10 cellular contexts compared by ENCODE assay signal in genomic region chr1:150537732-150538684, GRCh38. TPM values are rescaled to one million over a fixed set of nuclear protein-coding genes. Genes with fewer than 3 reads are reported as not detected.
DNase-seq lines count a peak whose midpoint lies in the region; ATAC-seq, FAIRE-seq and TF ChIP-seq lines count a peak whose summit lies in the region.
"Had no signal": no experiment of that assay in that cellular context is flagged by ENCODE, and none has a peak within 500 bp of the region (broad histone marks: within the 10 kb centered on the region; RNA-seq: fewer than 3 reads in every experiment).

No MANE protein-coding gene starts in this region.

- H3K4me1 Mint-ChIP-seq in activated naive CD4-positive, alpha-beta T cell treated with anti-CD3 and anti-CD28 coated beads, Interleukin-2, amount 10 ng/mL, durations not matched to agents 7 days and 5 days: no peaks in the 10 kb centered on the region
- no peaks in the 10 kb centered on the region for H3K4me1 Mint-ChIP-seq in stimulated activated memory B cell treated with anti-CD40 and anti-IgM and Interleukin-4, amounts not matched to agents 10 μg/mL and 1 μg/mL and 100 μg/mL, for 72 hours

- H3K27me3 Mint-ChIP-seq in activated naive CD4-positive, alpha-beta T cell treated with anti-CD3 and anti-CD28 coated beads, Interleukin-2, amount 10 ng/mL, durations not matched to agents 7 days and 5 days: peaks cover 44% of the 10 kb centered on the region
- peaks cover 31% of the 10 kb centered on the region for H3K27me3 Mint-ChIP-seq in stimulated activated memory B cell treated with anti-CD40 and anti-IgM and Interleukin-4, amounts not matched to agents 10 μg/mL and 1 μg/mL and 100 μg/mL, for 72 hours

- H2AFZ ChIP-seq in GM23248 (peak overlapping the region; percentile 50), hepatocyte (no peak overlapping the region), smooth muscle cell (ENCODE audit: low read depth) (no peak overlapping the region)

- H3K27me3 ChIP-seq in GM23248 (replicated peaks; ENCODE audit: insufficient read depth) (no peaks in the 10 kb centered on the region), ascending aorta (no peaks in the 10 kb centered on the region), hepatocyte (no peaks in the 10 kb centered on the region), smooth muscle cell (ENCODE audit: low read depth) (no peaks in the 10 kb centered on the region)
- H3K27me3 ChIP-seq: adrenal gland had no signal

- no peak overlapping the region for H3K4me3 Mint-ChIP-seq in activated naive CD4-positive, alpha-beta T cell treated with anti-CD3 and anti-CD28 coated beads, Interleukin-2, amount 10 ng/mL, durations not matched to agents 7 days and 5 days
- no peak overlapping the region for H3K4me3 Mint-ChIP-seq in stimulated activated memory B cell treated with anti-CD40 and anti-IgM and Interleukin-4, amounts not matched to agents 10 μg/mL and 1 μg/mL and 100 μg/mL, for 72 hours

- H3K36me3 Mint-ChIP-seq in activated naive CD4-positive, alpha-beta T cell treated with anti-CD3 and anti-CD28 coated beads, Interleukin-2, amount 10 ng/mL, durations not matched to agents 7 days and 5 days: no peaks in the 10 kb centered on the region
- H3K36me3 Mint-ChIP-seq in stimulated activated memory B cell treated with anti-CD40 and anti-IgM and Interleukin-4, amounts not matched to agents 10 μg/mL and 1 μg/mL and 100 μg/mL, for 72 hours: no peaks in the 10 kb centered on the region

- H3K9ac ChIP-seq in GM23248 (peak overlapping the region; percentile 49), smooth muscle cell (ENCODE audit: low read depth) (no peak overlapping the region)

- CTCF ChIA-PET in activated naive CD4-positive, alpha-beta T cell treated with anti-CD3 and anti-CD28 coated beads, Interleukin-2, amount 10 ng/mL, durations not matched to agents 7 days and 5 days (lab: Charles Lee): interaction anchor here (0.9 kb wide), 1 partner anchor 22 kb away, joined by 3 read pairs; the partner anchor contains the start of gene FALEC

- in situ Hi-C loops in GM23248 (cut with MboI): no loop called here

- H3F3A ChIP-seq in GM23248 (ENCODE audit: insufficient read depth): peaks cover 32% of the 10 kb centered on the region
- H3F3A ChIP-seq in smooth muscle cell (ENCODE audit: low read depth): no peaks in the 10 kb centered on the region

- H3K4me2 ChIP-seq in GM23248 (ENCODE audit: unreplicated experiment): peak overlapping the region; percentile 18
- H3K4me2 ChIP-seq in hepatocyte: no peak overlapping the region
- no peak overlapping the region for H3K4me2 ChIP-seq in smooth muscle cell

- peak; percentile 87 for DNase-seq in GM23248
- peak in 1 of 2 donors; percentile 90 for DNase-seq in ascending aorta (ENCODE audit: low spot score in 2 of 2)
- DNase-seq in hepatocyte (ENCODE audit: low spot score): peak; percentile 30
- no peak for DNase-seq in smooth muscle cell (lab: John Stamatoyannopoulos, UW; ENCODE audit: unreplicated experiment)
- no peak for DNase-seq in GM19239 (ENCODE audit: insufficient read length, low spot score)
- DNase-seq in activated naive CD4-positive, alpha-beta T cell treated with anti-CD3 and anti-CD28 coated beads, Interleukin-2, amount 10 ng/mL, durations not matched to agents 7 days and 5 days: no peak
- DNase-seq in DMS79 (lab: John Stamatoyannopoulos, UW): no peak

- H3K4me1 ChIP-seq in GM23248 (ENCODE audit: insufficient read depth) (peaks cover 53% of the 10 kb centered on the region), ascending aorta (peaks cover 20 to 26% of the 10 kb centered on the region in 2 donors), hepatocyte (ENCODE audit: insufficient read depth) (peaks cover 2% of the 10 kb centered on the region), smooth muscle cell (ENCODE audit: low read depth) (no peaks in the 10 kb centered on the region)

- 51 to 53% methylated on average over 15 to 17 of the region's 17 CpGs for WGBS in GM23248 (ENCODE audit: low coverage in 1 of 2, low lambda C conversion rate in 2 of 2, missing lambda C conversion rate in 2 of 2), 2 experiments
- 77% methylated on average over 17 of the region's 17 CpGs for WGBS in hepatocyte (ENCODE audit: low lambda C conversion rate, missing lambda C conversion rate)
- 64% methylated on average over 12 of the region's 17 CpGs for WGBS in smooth muscle cell (ENCODE audit: low lambda C conversion rate)

- H3K4me3 ChIP-seq in GM23248 (no peak overlapping the region), ascending aorta (no peak overlapping the region), hepatocyte (no peak overlapping the region), smooth muscle cell (no peak overlapping the region)
- H3K4me3 ChIP-seq: adrenal gland had no signal

- FAIRE-seq in GM19239 (lab: Jason Lieb, UNC): no peak

- no peak overlapping the region for H3K27ac Mint-ChIP-seq in activated naive CD4-positive, alpha-beta T cell treated with anti-CD3 and anti-CD28 coated beads, Interleukin-2, amount 10 ng/mL, durations not matched to agents 7 days and 5 days
- H3K27ac Mint-ChIP-seq in stimulated activated memory B cell treated with anti-CD40 and anti-IgM and Interleukin-4, amounts not matched to agents 10 μg/mL and 1 μg/mL and 100 μg/mL, for 72 hours: no peak overlapping the region

- intact Hi-C loops in ascending aorta (cut with DNase I): loop anchor here (10.0 kb wide), 1 partner anchor 173 kb away; the partner anchor contains the start of gene RPRD2

- no peaks in the 10 kb centered on the region for H3K79me2 ChIP-seq in GM23248 (ENCODE audit: insufficient read depth)
- no peaks in the 10 kb centered on the region for H3K79me2 ChIP-seq in hepatocyte
- H3K79me2 ChIP-seq in smooth muscle cell (ENCODE audit: low read depth): no peaks in the 10 kb centered on the region

- no peaks in the 10 kb centered on the region for H3K9me2 ChIP-seq in GM23248 (ENCODE audit: insufficient read depth)
- H3K9me2 ChIP-seq in hepatocyte (replicated peaks; ENCODE audit: insufficient read depth): no peaks in the 10 kb centered on the region

- H3K9me3 ChIP-seq in GM23248 (ENCODE audit: low read depth): no peaks in the 10 kb centered on the region
- no peaks in the 10 kb centered on the region for H3K9me3 ChIP-seq in ascending aorta
- no peaks in the 10 kb centered on the region for H3K9me3 ChIP-seq in hepatocyte (ENCODE audit: low read depth)
- H3K9me3 ChIP-seq in smooth muscle cell (replicated peaks; ENCODE audit: low read depth): no peaks in the 10 kb centered on the region
- H3K9me3 ChIP-seq: adrenal gland had no signal

- no peaks in the 10 kb centered on the region for H3K9me3 Mint-ChIP-seq in activated naive CD4-positive, alpha-beta T cell treated with anti-CD3 and anti-CD28 coated beads, Interleukin-2, amount 10 ng/mL, durations not matched to agents 7 days and 5 days
- H3K9me3 Mint-ChIP-seq in stimulated activated memory B cell treated with anti-CD40 and anti-IgM and Interleukin-4, amounts not matched to agents 10 μg/mL and 1 μg/mL and 100 μg/mL, for 72 hours: no peaks in the 10 kb centered on the region

- H4K20me1 ChIP-seq in GM23248 (ENCODE audit: insufficient read depth): no peaks in the 10 kb centered on the region
- no peaks in the 10 kb centered on the region for H4K20me1 ChIP-seq in hepatocyte (ENCODE audit: insufficient read depth, poor library complexity, severe bottlenecking)
- no peaks in the 10 kb centered on the region for H4K20me1 ChIP-seq in smooth muscle cell (ENCODE audit: low read depth)

- TF ChIP-seq CTCF in ascending aorta (IDR thresholded peaks at IDR 0.05) (no peak), hepatocyte (IDR thresholded peaks at IDR 0.05; ENCODE audit: poor library complexity) (no peak), smooth muscle cell (IDR thresholded peaks at IDR 0.05; ENCODE audit: borderline replicate concordance, insufficient read depth, poor library complexity, severe bottlenecking) (no peak)

- H3K36me3 ChIP-seq in GM23248 (ENCODE audit: low read depth) (no peaks in the 10 kb centered on the region), ascending aorta (no peaks in the 10 kb centered on the region), hepatocyte (replicated peaks; ENCODE audit: insufficient read depth, low read depth) (no peaks in the 10 kb centered on the region), smooth muscle cell (ENCODE audit: low read depth) (no peaks in the 10 kb centered on the region)
- H3K36me3 ChIP-seq: adrenal gland had no signal

- H3K27ac ChIP-seq in GM23248 (peak overlapping the region; percentile 74), ascending aorta (peak overlapping the region; percentile 86 to 92), hepatocyte (no peak overlapping the region), smooth muscle cell (ENCODE audit: low read depth) (peak overlapping the region; percentile 46)
- H3K27ac ChIP-seq: adrenal gland had no signal

- ATAC-seq in stimulated activated memory B cell treated with anti-CD40 and anti-IgM and Interleukin-4, amounts not matched to agents 10 μg/mL and 1 μg/mL and 100 μg/mL, for 72 hours: no peak
- ATAC-seq: left colon had no signal

RNA-seq across cellular contexts. Expression of gene ADAMTSL4, which starts 11.2 kb away (rescaled TPM):
- total RNA-seq in GM23248 (2014; rRNA removed; shearing (Covaris generic)): 27.6 and 27.9 TPM in 2 replicates
- 45.4 TPM in 2 replicates for polyA plus RNA-seq in GM23248 (2016; fragmentation: Nextera tagmentation; extraction: Ambion mirVana)
- total RNA-seq in ascending aorta: 85.3 TPM
- 3.7 and 8.1 TPM in 2 replicates for total RNA-seq in hepatocyte
- polyA plus RNA-seq in hepatocyte: 19.7 and 28.0 TPM in 2 replicates
- total RNA-seq in smooth muscle cell: 2.4 and 6.4 TPM in 2 replicates
- polyA plus RNA-seq in smooth muscle cell: 8.4 and 20.8 TPM in 2 replicates

RNA-seq across cellular contexts. Expression of gene FALEC, which starts 22.5 kb away (rescaled TPM):
- not detected in 2 replicates for total RNA-seq in GM23248 (2014; rRNA removed; shearing (Covaris generic))
- polyA plus RNA-seq in GM23248 (2016; fragmentation: Nextera tagmentation; extraction: Ambion mirVana) (0.49 and 0.71 TPM in 2 replicates), hepatocyte (0.39 TPM in 1 of 2 replicates, not detected in the other), smooth muscle cell (0.62 and 1.2 TPM in 2 replicates)
- total RNA-seq in ascending aorta (not detected), hepatocyte (not detected in 2 replicates), smooth muscle cell (not detected in 2 replicates)
- total RNA-seq: left colon had no signal

RNA-seq across cellular contexts. Expression of gene ECM1, which starts 30.1 kb away (rescaled TPM):
- total RNA-seq in GM23248 (2014; rRNA removed; shearing (Covaris generic)): 133 and 160 TPM in 2 replicates
- 282 and 291 TPM in 2 replicates for polyA plus RNA-seq in GM23248 (2016; fragmentation: Nextera tagmentation; extraction: Ambion mirVana)
- 55.8 TPM for total RNA-seq in ascending aorta
- total RNA-seq in hepatocyte: 1.0 and 3.0 TPM in 2 replicates
- polyA plus RNA-seq in hepatocyte: 7.1 and 8.8 TPM in 2 replicates
- 14.6 and 19.0 TPM in 2 replicates for total RNA-seq in smooth muscle cell
- 32.0 and 36.1 TPM in 2 replicates for polyA plus RNA-seq in smooth muscle cell

RNA-seq across cellular contexts. Expression of gene MCL1, which starts 41.4 kb away (rescaled TPM):
- total RNA-seq in GM23248 (2014; rRNA removed; shearing (Covaris generic)): 307 and 310 TPM in 2 replicates
- polyA plus RNA-seq in GM23248 (2016; fragmentation: Nextera tagmentation; extraction: Ambion mirVana) (79.0 and 84.7 TPM in 2 replicates), hepatocyte (150 and 181 TPM in 2 replicates), smooth muscle cell (224 and 247 TPM in 2 replicates)
- total RNA-seq in ascending aorta (394 TPM), hepatocyte (302 and 388 TPM in 2 replicates), smooth muscle cell (519 and 630 TPM in 2 replicates)

RNA-seq across cellular contexts. Expression of gene TARS2, which starts 50.8 kb away (rescaled TPM):
- total RNA-seq in GM23248 (2014; rRNA removed; shearing (Covaris generic)): 6.7 and 14.4 TPM in 2 replicates
- polyA plus RNA-seq in GM23248 (2016; fragmentation: Nextera tagmentation; extraction: Ambion mirVana) (14.0 and 14.4 TPM in 2 replicates), hepatocyte (18.2 and 19.2 TPM in 2 replicates), smooth muscle cell (20.9 and 23.1 TPM in 2 replicates)
- total RNA-seq in ascending aorta (10.9 TPM), hepatocyte (9.1 and 10.1 TPM in 2 replicates), smooth muscle cell (8.6 and 10.2 TPM in 2 replicates)

Comparison
In these comparisons a context has a peak if more than half of its experiments do, and no peak if none do; other contexts are left out.
1. DNase-seq: peak in GM23248 (single experiment) and hepatocyte (single experiment); none in smooth muscle cell (single experiment), GM19239 (single experiment), activated naive CD4-positive, alpha-beta T cell treated with anti-CD3 and anti-CD28 coated beads, Interleukin-2, amount 10 ng/mL, durations not matched to agents 7 days and 5 days (single experiment) and DMS79 (single experiment).